Comparison of ENCODE assay signal across 9 cellular contexts in genomic region chr5:116068028-116068632, GRCh38. TPM values are rescaled to one million over a fixed set of nuclear protein-coding genes. Genes with fewer than 3 reads are reported as not detected.
A peak's percentile ranks its signal among the peaks of the same experiment; 100 is the strongest.
DNase-seq lines count a peak whose midpoint lies in the region; ATAC-seq and TF ChIP-seq lines count a peak whose summit lies in the region.
"Had no signal": no experiment of that assay in that cellular context is flagged by ENCODE, and none has a peak within 500 bp of the region (broad histone marks: within the 10 kb centered on the region; RNA-seq: fewer than 3 reads in every experiment).

No MANE protein-coding gene starts in this region.

- no peaks in the 10 kb centered on the region for H3K4me1 Mint-ChIP-seq in activated CD4-positive, alpha-beta T cell treated with anti-CD3 and anti-CD28 coated beads, Interleukin-2, amount 10 ng/mL, durations not matched to agents 24 days and 14 days

- intact Hi-C loops in activated CD4-positive, alpha-beta T cell treated with anti-CD3 and anti-CD28 coated beads, Interleukin-2, amount 10 ng/mL, durations not matched to agents 24 days and 14 days (cut with micrococcal nuclease) = loop anchor here (1.0 to 5.0 kb wide), 3 partner anchors 227 to 761 kb away; partner anchors contain the start of genes AP3S1 and ATG12
- intact Hi-C loops in sigmoid colon (cut with DNase I) = loop anchor here (1.0 kb wide), 1 partner anchor 434 kb away; no protein-coding TSS in a partner anchor

- no peaks in the 10 kb centered on the region for H3K27me3 ChIP-seq in sigmoid colon

- DNase-seq in NCI-H2081 (lab: John Stamatoyannopoulos, UW) = peak; percentile 23 to 25
- no peak for DNase-seq in NCI-H2081 treated with DMSO at 0.1 percent for 48 hours (lab: John Stamatoyannopoulos, UW)
- peak; percentile 33 for DNase-seq in MV-4-11 (lab: John Stamatoyannopoulos, UW)
- peak; percentile 76 for DNase-seq in activated CD4-positive, alpha-beta T cell treated with anti-CD3 and anti-CD28 coated beads, Interleukin-2, amount 10 ng/mL, durations not matched to agents 24 days and 14 days
- peak; percentile 56 for DNase-seq in globus pallidus (ENCODE audit: low spot score)
- no peak for DNase-seq in sigmoid colon
- DNase-seq in mesenteric fat pad (ENCODE audit: low spot score) = no peak

- no peaks in the 10 kb centered on the region for H3K9me3 ChIP-seq in sigmoid colon

- TF ChIP-seq POLR2A in sigmoid colon (IDR thresholded peaks at IDR 0.05) = no peak

- no peak overlapping the region for H3K4me3 ChIP-seq in sigmoid colon

- no peak overlapping the region for H3K27ac ChIP-seq in sigmoid colon

- 9 to 35% methylated on average over 4 of the region's 4 CpGs for WGBS in sigmoid colon, 2 donors

- peak; percentile 45 to 86 (median 54) for TF ChIP-seq CTCF in sigmoid colon (IDR thresholded peaks at IDR 0.05)

- ATAC-seq in GM18909 (IDR thresholded peaks at IDR 0.05; ENCODE audit: poor library complexity, unreplicated experiment) = peak; percentile 63

- peaks cover 40% of the 10 kb centered on the region for H3K27me3 Mint-ChIP-seq in activated CD4-positive, alpha-beta T cell treated with anti-CD3 and anti-CD28 coated beads, Interleukin-2, amount 10 ng/mL, durations not matched to agents 24 days and 14 days

- peaks cover 3% of the 10 kb centered on the region for H3K9me3 Mint-ChIP-seq in activated CD4-positive, alpha-beta T cell treated with anti-CD3 and anti-CD28 coated beads, Interleukin-2, amount 10 ng/mL, durations not matched to agents 24 days and 14 days

- no peaks in the 10 kb centered on the region for H3K36me3 ChIP-seq in sigmoid colon

- H3K4me3 Mint-ChIP-seq in activated CD4-positive, alpha-beta T cell treated with anti-CD3 and anti-CD28 coated beads, Interleukin-2, amount 10 ng/mL, durations not matched to agents 24 days and 14 days = no peak overlapping the region
- H3K4me3 Mint-ChIP-seq: activated naive CD8-positive, alpha-beta T cell had no signal

- no peaks in the 10 kb centered on the region for H3K36me3 Mint-ChIP-seq in activated CD4-positive, alpha-beta T cell treated with anti-CD3 and anti-CD28 coated beads, Interleukin-2, amount 10 ng/mL, durations not matched to agents 24 days and 14 days (ENCODE audit: low read depth)
- H3K36me3 Mint-ChIP-seq: activated naive CD8-positive, alpha-beta T cell had no signal

- H3K27ac Mint-ChIP-seq in activated CD4-positive, alpha-beta T cell treated with anti-CD3 and anti-CD28 coated beads, Interleukin-2, amount 10 ng/mL, durations not matched to agents 24 days and 14 days = no peak overlapping the region
- H3K27ac Mint-ChIP-seq: activated naive CD8-positive, alpha-beta T cell had no signal

- no peaks in the 10 kb centered on the region for H3K4me1 ChIP-seq in sigmoid colon

- TF ChIP-seq EP300 in sigmoid colon (IDR thresholded peaks at IDR 0.05) = no peak

RNA-seq across cellular contexts. Expression of gene COMMD10, which starts 16.7 kb away (rescaled TPM):
- total RNA-seq in activated CD4-positive, alpha-beta T cell treated with anti-CD3 and anti-CD28 coated beads, Interleukin-2, amount 10 ng/mL, durations not matched to agents 24 days and 14 days = 22.2 and 24.4 TPM in 2 replicates
- 10 to 100 TPM; 27.3 to 47.7 (median 41.3) TPM for total RNA-seq in sigmoid colon
- 10 to 100 TPM; 17.8 to 28.7 (median 21.6) TPM for polyA plus RNA-seq in sigmoid colon
- 33.2 TPM for total RNA-seq in mesenteric fat pad

RNA-seq across cellular contexts. Expression of gene ARL14EPL, which starts 35.9 kb away (rescaled TPM):
- total RNA-seq in activated CD4-positive, alpha-beta T cell treated with anti-CD3 and anti-CD28 coated beads, Interleukin-2, amount 10 ng/mL, durations not matched to agents 24 days and 14 days = not detected in 2 replicates
- total RNA-seq in sigmoid colon = not detected
- polyA plus RNA-seq in sigmoid colon = under 1 TPM in 1 of 3 donors, not detected in 2; 0.04 TPM
- not detected for total RNA-seq in mesenteric fat pad

Comparison
In these comparisons a context has a peak if more than half of its experiments do, and no peak if none do; other contexts are left out.
1. DNase-seq: peak in NCI-H2081 (2 of 2), MV-4-11 (single experiment), activated CD4-positive, alpha-beta T cell treated with anti-CD3 and anti-CD28 coated beads, Interleukin-2, amount 10 ng/mL, durations not matched to agents 24 days and 14 days (single experiment) and globus pallidus (single experiment); none in NCI-H2081 treated with DMSO at 0.1 percent for 48 hours (single experiment), sigmoid colon (single experiment) and mesenteric fat pad (single experiment).